Comparison of ENCODE assay signal across 9 cellular contexts in genomic region chr10:48215148-48215982, GRCh38. TPM values are rescaled to one million over a fixed set of nuclear protein-coding genes. Genes with fewer than 3 reads are reported as not detected.
DNase-seq lines count a peak whose midpoint lies in the region; ATAC-seq, FAIRE-seq and TF ChIP-seq lines count a peak whose summit lies in the region.
"Had no signal": no experiment of that assay in that cellular context is flagged by ENCODE, and none has a peak within 500 bp of the region (broad histone marks: within the 10 kb centered on the region; RNA-seq: fewer than 3 reads in every experiment).

No MANE protein-coding gene starts in this region.

- H3K36me3 ChIP-seq in mucosa of descending colon (ENCODE audit: low read depth), result no peaks in the 10 kb centered on the region
- H3K36me3 ChIP-seq: BLaER1 had no signal

- FAIRE-seq in GM12892 (lab: Jason Lieb, UNC), result no peak

- intact Hi-C loops in mucosa of descending colon (cut with DNase I, micrococcal nuclease), result no loop called here

- in situ Hi-C loops in SK-MEL-5 (cut with HindIII; ENCODE audit: low pct_unique_long_range_greater_than_20kb, low sequenced_read_pairs), result no loop called here

- TF ChIP-seq POLR2A in GM12892 (IDR thresholded peaks at IDR 0.05; ENCODE audit: low read depth, low read length), result no peak

- DNase-seq in NCI-H1417 (lab: John Stamatoyannopoulos, UW), result peak; percentile 11 to 63 (median 30)
- no peak for DNase-seq in NCI-H1417 treated with DMSO at 0.1 percent for 48 hours (lab: John Stamatoyannopoulos, UW)
- DNase-seq in HUDEP-2 (lab: John Stamatoyannopoulos, UW; ENCODE audit: unreplicated experiment in 76 of 76), result peak in 43 of 76 experiments; percentile 2 to 56 (median 22)
- peak; percentile 62 for DNase-seq in SK-MEL-5 (ENCODE audit: low read depth, low spot score)
- peak; percentile 14 to 56 for DNase-seq in dermis microvascular lymphatic vessel endothelial cell (ENCODE audit: low read depth in 2 of 2)
- peak in 2 of 3 donors; percentile 70 to 71 for DNase-seq in mucosa of descending colon
- DNase-seq in GM12892 (ENCODE audit: insufficient read length), result no peak
- DNase-seq in globus pallidus (ENCODE audit: low spot score), result no peak

- no peaks in the 10 kb centered on the region for H3K4me1 ChIP-seq in mucosa of descending colon (ENCODE audit: low read depth)
- H3K4me1 ChIP-seq: BLaER1 had no signal

- H3K9me3 ChIP-seq in mucosa of descending colon, result no peaks in the 10 kb centered on the region
- H3K9me3 ChIP-seq: BLaER1 had no signal

- peak; percentile 82 for ATAC-seq in mucosa of descending colon

- peak; percentile 56 for TF ChIP-seq CTCF in mucosa of descending colon (IDR thresholded peaks at IDR 0.05)

- no peak overlapping the region for H3K4me3 ChIP-seq in mucosa of descending colon
- H3K4me3 ChIP-seq: BLaER1 had no signal

RNA-seq across cellular contexts. Expression of gene FRMPD2, which starts 59.1 kb away (rescaled TPM):
- not detected in 2 replicates for total RNA-seq in SK-MEL-5 (2014; rRNA removed; shearing (Covaris generic))
- polyA plus RNA-seq in SK-MEL-5 (2015; cell fraction: cytosol; rRNA removed), result not detected in 2 replicates
- polyA plus RNA-seq in SK-MEL-5 (2015; cell fraction: nucleus; rRNA removed), result not detected in 2 replicates
- 0.13 TPM in 2 replicates for total RNA-seq in dermis microvascular lymphatic vessel endothelial cell
- under 1 TPM in 2 of 3 donors, not detected in 1; 0.35 to 0.73 TPM for total RNA-seq in mucosa of descending colon
- polyA plus RNA-seq in GM12892 (2012; ENCODE audit: missing spikeins), result 4.4 TPM

Comparison
In these comparisons a context has a peak if more than half of its experiments do, and no peak if none do; other contexts are left out.
1. DNase-seq: peak in NCI-H1417 (3 of 3), HUDEP-2 (43 of 76), SK-MEL-5 (single experiment), dermis microvascular lymphatic vessel endothelial cell (2 of 2) and mucosa of descending colon (2 of 3); none in NCI-H1417 treated with DMSO at 0.1 percent for 48 hours (single experiment), GM12892 (single experiment) and globus pallidus (single experiment).